8 cellular contexts compared by ENCODE assay signal in genomic region chr9:6080154-6080716, GRCh38.
A peak's percentile ranks its signal among the peaks of the same experiment; 100 is the strongest.
DNase-seq lines count a peak whose midpoint lies in the region; ATAC-seq, FAIRE-seq and TF ChIP-seq lines count a peak whose summit lies in the region.

No MANE protein-coding gene starts in this region.

- DNase-seq in NCI-H1417 (lab: John Stamatoyannopoulos, UW) (peak; percentile 76 to 89 (median 87)), T-helper 1 cell (peak; percentile 44 to 74 (median 47)), astrocyte (ENCODE audit: low read depth) (peak; percentile 80), right cardiac atrium (peak; percentile 90 to 95 (median 91)), vagina (ENCODE audit: extremely low spot score in 2 of 2) (peak in 1 of 2 donors; percentile 93)

- POLR2A ChIA-PET in HEK293 (lab: Yijun Ruan, JAX), result interaction anchor here (0.6 to 1.2 kb wide), 9 partner anchors 14 to 628 kb away, joined by 3 to 7 read pairs (median 3); partner anchors contain the start of gene RANBP6

- CTCF ChIA-PET in HEK293 (lab: Yijun Ruan, JAX), result interaction anchor here (0.5 to 1.4 kb wide), 7 partner anchors 9 to 247 kb away, joined by 3 to 5 read pairs (median 4); partner anchors contain the start of gene ERMP1

- 44% methylated on average over 18 of the region's 18 CpGs for WGBS in right cardiac atrium

- peak overlapping the region; percentile 77 for H3K27ac Mint-ChIP-seq in astrocyte (ENCODE audit: unreplicated experiment)

- H3K79me2 ChIP-seq in DOHH2 (ENCODE audit: control insufficient read depth, low read length) (no peaks in the 10 kb centered on the region), astrocyte (ENCODE audit: insufficient read depth, low read length) (no peaks in the 10 kb centered on the region)

- no peaks in the 10 kb centered on the region for H4K20me1 ChIP-seq in DOHH2 (ENCODE audit: control insufficient read depth, insufficient read depth, low read depth, low read length)
- H4K20me1 ChIP-seq in astrocyte (ENCODE audit: insufficient read depth, low read length), result no peaks in the 10 kb centered on the region

- intact Hi-C loops in right cardiac atrium (cut with DNase I) (no loop called here), vagina (cut with DNase I) (no loop called here)

- ATAC-seq in right cardiac atrium, result peak; percentile 98 to 99

- no peak for TF ChIP-seq CTCF in DOHH2 (IDR thresholded peaks at IDR 0.05; ENCODE audit: low read depth, low read length, poor library complexity, severe bottlenecking)
- 0 out of 2 replicates have a peak, but pooled peaks have one; percentile 3 for TF ChIP-seq CTCF in HEK293 (tag by site-specific recombination; IDR thresholded peaks at IDR 0.05)
- TF ChIP-seq CTCF in astrocyte (IDR thresholded peaks at IDR 0.05; ENCODE audit: insufficient read depth, low read depth, low read length), result no peak
- no peak for TF ChIP-seq CTCF in vagina (IDR thresholded peaks at IDR 0.05)

- peaks cover 2% of the 10 kb centered on the region for H3K9me3 Mint-ChIP-seq in astrocyte (ENCODE audit: unreplicated experiment)

- H3K9me2 ChIP-seq in DOHH2 (replicated peaks; ENCODE audit: control insufficient read depth, low read length), result no peaks in the 10 kb centered on the region

- peaks cover 20% of the 10 kb centered on the region for H3K4me1 Mint-ChIP-seq in astrocyte (ENCODE audit: low read depth, unreplicated experiment)

- peaks cover 14% of the 10 kb centered on the region for H3K4me1 ChIP-seq in DOHH2 (ENCODE audit: control insufficient read depth, low read length)
- H3K4me1 ChIP-seq in HEK293 (ENCODE audit: control insufficient read depth, insufficient read depth, low read length), result no peaks in the 10 kb centered on the region
- H3K4me1 ChIP-seq in astrocyte (ENCODE audit: insufficient read depth, low read length), result no peaks in the 10 kb centered on the region
- no peaks in the 10 kb centered on the region for H3K4me1 ChIP-seq in right cardiac atrium (ENCODE audit: control insufficient read depth, insufficient read depth, low read length)
- H3K4me1 ChIP-seq in rectal smooth muscle tissue (ENCODE audit: control insufficient read depth, insufficient read depth, low read length), result no peaks in the 10 kb centered on the region
- no peaks in the 10 kb centered on the region for H3K4me1 ChIP-seq in vagina

- H3K27me3 Mint-ChIP-seq in astrocyte (ENCODE audit: low read depth, unreplicated experiment), result no peaks in the 10 kb centered on the region

- no peaks in the 10 kb centered on the region for H3K36me3 Mint-ChIP-seq in astrocyte (ENCODE audit: low read depth, unreplicated experiment)

- H3K9ac ChIP-seq in astrocyte (ENCODE audit: low read length) (no peak overlapping the region), rectal smooth muscle tissue (ENCODE audit: low read length) (no peak overlapping the region)

- FAIRE-seq in astrocyte (lab: Jason Lieb, UNC), result no peak

- H3K4me3 Mint-ChIP-seq in astrocyte (ENCODE audit: unreplicated experiment), result peak overlapping the region; percentile 37

- no peak for TF ChIP-seq POLR2A in vagina (IDR thresholded peaks at IDR 0.05)

- H3K27me3 ChIP-seq in DOHH2 (ENCODE audit: control insufficient read depth, low read length) (no peaks in the 10 kb centered on the region), astrocyte (ENCODE audit: insufficient read depth, low read length) (no peaks in the 10 kb centered on the region), right cardiac atrium (ENCODE audit: control insufficient read depth, insufficient read depth) (no peaks in the 10 kb centered on the region), rectal smooth muscle tissue (ENCODE audit: control insufficient read depth, insufficient read depth, low read length) (no peaks in the 10 kb centered on the region), vagina (no peaks in the 10 kb centered on the region)

- peak overlapping the region; percentile 70 for H2AFZ ChIP-seq in astrocyte (ENCODE audit: low read depth, low read length)

- H3K36me3 ChIP-seq in DOHH2 (ENCODE audit: control insufficient read depth, low read length) (no peaks in the 10 kb centered on the region), HEK293 (ENCODE audit: control insufficient read depth in 2 of 2, insufficient read depth in 1 of 2, low read length in 2 of 2) (no peaks in the 10 kb centered on the region), astrocyte (ENCODE audit: insufficient read depth, low read length) (no peaks in the 10 kb centered on the region), rectal smooth muscle tissue (ENCODE audit: control insufficient read depth, insufficient read depth, low read length) (no peaks in the 10 kb centered on the region), vagina (no peaks in the 10 kb centered on the region)

- no peaks in the 10 kb centered on the region for H3F3A ChIP-seq in DOHH2 (ENCODE audit: control insufficient read depth, insufficient read depth)

- H3K4me3 ChIP-seq in DOHH2 (ENCODE audit: low read length) (peak overlapping the region; percentile 74), HEK293 (ENCODE audit: low read depth, low read length) (peak overlapping the region; percentile 36), astrocyte (ENCODE audit: insufficient read depth, low read depth, low read length) (peak overlapping the region; percentile 51), right cardiac atrium (ENCODE audit: low read length) (peak overlapping the region; percentile 60), rectal smooth muscle tissue (ENCODE audit: low read length) (peak overlapping the region; percentile 59), vagina (peak overlapping the region; percentile 39 to 44)

- H3K9me3 ChIP-seq in DOHH2 (ENCODE audit: control insufficient read depth, insufficient read depth, low read length) (no peaks in the 10 kb centered on the region), HEK293 (ENCODE audit: control insufficient read depth, insufficient read depth, low read depth, low read length) (no peaks in the 10 kb centered on the region), astrocyte (ENCODE audit: insufficient read depth, low read depth, low read length) (no peaks in the 10 kb centered on the region), right cardiac atrium (ENCODE audit: control insufficient read depth, low read length) (no peaks in the 10 kb centered on the region), vagina (no peaks in the 10 kb centered on the region)

- peak overlapping the region; percentile 83 for H3K4me2 ChIP-seq in DOHH2 (ENCODE audit: low read length)
- H3K4me2 ChIP-seq in astrocyte (ENCODE audit: low read length), result peak overlapping the region; percentile 84

- H3K27ac ChIP-seq in DOHH2 (ENCODE audit: low read depth, low read length) (no peak overlapping the region), HEK293 (ENCODE audit: extremely low read depth, low read depth, low read length) (no peak overlapping the region), astrocyte (ENCODE audit: low read depth, low read length) (no peak overlapping the region), right cardiac atrium (ENCODE audit: low read length) (peak overlapping the region; percentile 39), rectal smooth muscle tissue (ENCODE audit: low read depth, low read length) (peak overlapping the region; percentile 38), vagina (peak overlapping the region; percentile 82)

TF ChIP-seq in HEK293, 187 proteins besides CTCF, POLR2A, EP300 and RAD21 (continues in another document):
- TF ChIP-seq OSR2 (tag by site-specific recombination; IDR thresholded peaks at IDR 0.05) (peak; percentile 52; the same call in 1 of the 2 replicates), YY1 (tag by site-specific recombination; IDR thresholded peaks at IDR 0.05) (no peak), ZNF629 (tag by site-specific recombination; IDR thresholded peaks at IDR 0.05) (peak; percentile 91), KLF9 (tag by site-specific recombination; IDR thresholded peaks at IDR 0.05; ENCODE audit: low read depth) (peak; percentile 84), PATZ1 (tag by site-specific recombination; IDR thresholded peaks at IDR 0.05) (peak; percentile 98), ATF2 (tag by site-specific recombination; IDR thresholded peaks at IDR 0.05; ENCODE audit: low read depth) (peak; percentile 84), SCRT1 (tag by site-specific recombination; IDR thresholded peaks at IDR 0.05; ENCODE audit: borderline replicate concordance) (peak; percentile 61; the same call in 1 of the 2 replicates), SP2 (tag by site-specific recombination; IDR thresholded peaks at IDR 0.05) (peak; percentile 98), SALL2 (tag by site-specific recombination; IDR thresholded peaks at IDR 0.05; ENCODE audit: borderline replicate concordance) (no peak), ZNF626 (tag by site-specific recombination; IDR thresholded peaks at IDR 0.05) (no peak), SP7 (tag by site-specific recombination; IDR thresholded peaks at IDR 0.05) (0 out of 2 replicates have a peak, but pooled peaks have one; percentile 34), PRDM1 (tag by site-specific recombination; IDR thresholded peaks at IDR 0.05) (0 out of 2 replicates have a peak, but pooled peaks have one; percentile 35), ZNF366 (tag by site-specific recombination; conservative IDR thresholded peaks at IDR 0.05) (peak; percentile 85)

Comparison
In these comparisons a context has a peak if more than half of its experiments do, and no peak if none do; other contexts are left out.
1. H3K27ac ChIP-seq: peak in right cardiac atrium (single experiment), rectal smooth muscle tissue (single experiment) and vagina (single experiment); none in DOHH2 (single experiment), HEK293 (single experiment) and astrocyte (single experiment).
2. Peak in every context shown above with its lines, with median percentiles within 50 percentile points of each other: H3K4me3 ChIP-seq.